ENCODE assay signal across 7 cellular contexts in the genomic region with DNA sequence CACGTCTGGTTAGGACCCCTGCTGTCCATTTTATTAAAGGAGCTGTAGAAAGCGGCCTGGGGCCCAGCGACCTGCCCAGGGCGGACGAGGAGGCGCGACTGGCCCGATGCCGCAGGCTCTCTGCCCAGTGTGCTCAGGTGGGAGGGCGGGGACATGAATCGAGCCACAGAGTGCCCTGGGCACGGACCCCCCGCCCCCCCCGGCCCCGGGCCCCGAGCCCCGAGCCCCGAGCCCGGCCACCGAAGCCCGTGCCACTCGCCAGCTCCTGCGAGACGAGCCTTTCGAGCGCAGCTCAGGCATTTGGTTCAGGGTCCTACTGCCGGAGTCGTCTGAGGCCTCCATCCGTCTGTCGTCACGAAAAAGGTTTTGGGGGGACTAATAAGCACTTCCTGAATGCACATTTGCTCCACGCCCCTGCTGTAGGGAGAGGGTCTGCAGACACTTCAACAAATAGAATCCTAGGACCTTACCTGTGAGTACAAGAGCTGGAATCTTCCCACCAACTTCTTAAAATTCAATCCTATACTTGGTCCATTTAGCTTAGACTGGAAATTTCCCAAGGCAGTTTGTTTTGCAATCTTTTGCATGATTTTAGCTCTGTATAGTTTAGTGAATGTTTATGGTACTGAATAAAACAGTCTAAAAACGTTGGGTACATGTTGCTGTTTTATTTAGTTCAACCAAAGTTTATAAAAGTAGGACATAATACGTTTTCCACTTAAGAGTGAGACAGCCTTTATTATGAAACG. TPM values are rescaled to one million over a fixed set of nuclear protein-coding genes. Genes with fewer than 3 reads are reported as not detected.
DNase-seq lines count a peak whose midpoint lies in the region; ATAC-seq, FAIRE-seq and TF ChIP-seq lines count a peak whose summit lies in the region.

No MANE protein-coding gene starts in this region.

- in situ Hi-C loops in astrocyte of the cerebellum (cut with HindIII; ENCODE audit: low sequenced_read_pairs) = no loop called here

- H3K27ac ChIP-seq in stomach smooth muscle (ENCODE audit: low read length) = peak overlapping the region; percentile 95

- no peak for DNase-seq in HFF-Myc (ENCODE audit: extremely low read depth, low read depth)
- peak; percentile 43 for DNase-seq in NCI-H1694 (lab: John Stamatoyannopoulos, UW)
- DNase-seq in astrocyte of the cerebellum (ENCODE audit: low read depth) = no peak
- DNase-seq in kidney epithelial cell (ENCODE audit: low read depth) = no peak
- no peak for DNase-seq in frontal cortex (ENCODE audit: low spot score in 2 of 2)

- H3K36me3 ChIP-seq in kidney epithelial cell (ENCODE audit: control insufficient read depth, insufficient read depth, low read length) (no peaks in the 10 kb centered on the region), stomach smooth muscle (ENCODE audit: control insufficient read depth in 2 of 2, insufficient read depth in 2 of 2, low read length in 2 of 2) (no peaks in the 10 kb centered on the region)

- TF ChIP-seq CTCF in HFF-Myc (IDR thresholded peaks at IDR 0.05; ENCODE audit: low read depth, low read length, missing control alignments) = no peak
- no peak for TF ChIP-seq CTCF in astrocyte of the cerebellum (IDR thresholded peaks at IDR 0.05; ENCODE audit: low read depth, low read length, missing control alignments)
- no peak for TF ChIP-seq CTCF in kidney epithelial cell (IDR thresholded peaks at IDR 0.05; ENCODE audit: insufficient read depth, low read length, poor library complexity, severe bottlenecking)

- H3K4me3 ChIP-seq in HFF-Myc (replicated peaks; ENCODE audit: low read depth, low read length) (peak overlapping the region; percentile 92), astrocyte of the cerebellum (ENCODE audit: low read depth, low read length) (peak overlapping the region; percentile 88), kidney epithelial cell (ENCODE audit: low read depth, low read length) (peak overlapping the region; percentile 53), stomach smooth muscle (ENCODE audit: low read length in 2 of 2) (peak overlapping the region; percentile 65 to 92)

- peak overlapping the region; percentile 79 to 91 for H3K9ac ChIP-seq in stomach smooth muscle (ENCODE audit: low read length in 2 of 2)

- H3K27me3 ChIP-seq in kidney epithelial cell (ENCODE audit: control insufficient read depth, insufficient read depth, low read length) (no peaks in the 10 kb centered on the region), stomach smooth muscle (ENCODE audit: control insufficient read depth in 1 of 2, insufficient read depth in 2 of 2, low read length in 2 of 2) (no peaks in the 10 kb centered on the region)

- FAIRE-seq in frontal cortex (lab: Jason Lieb, UNC) = no peak

- no peaks in the 10 kb centered on the region for H3K9me3 ChIP-seq in stomach smooth muscle (ENCODE audit: control insufficient read depth in 2 of 2, low read length in 2 of 2)

- H3K4me1 ChIP-seq in stomach smooth muscle (ENCODE audit: control insufficient read depth, insufficient read depth, low read length) = peaks cover 10% of the 10 kb centered on the region

- peak; percentile 7 for ATAC-seq in GM18520 (IDR thresholded peaks at IDR 0.05; ENCODE audit: unreplicated experiment)

RNA-seq across cellular contexts. Expression of gene ADAM17, which starts 0.7 kb away (rescaled TPM):
- 47.9 and 61.3 TPM in 2 replicates for total RNA-seq in kidney epithelial cell
- 33.8 TPM for total RNA-seq in frontal cortex
